2 cellular contexts compared by ENCODE assay signal in genomic region chr18:77197073-77197472, GRCh38.
TF ChIP-seq lines count a peak whose summit lies in the region.

No MANE protein-coding gene starts in this region.

TF ChIP-seq in IMR-90, 13 proteins besides CTCF, POLR2A, EP300 and RAD21:
- TF ChIP-seq RFX5 (IDR thresholded peaks at IDR 0.05; ENCODE audit: low read depth, low read length), result no peak
- no peak for TF ChIP-seq NFE2L2 (IDR thresholded peaks at IDR 0.05; ENCODE audit: low read depth, low read length)
- TF ChIP-seq USF2 (IDR thresholded peaks at IDR 0.05; ENCODE audit: low read depth, low read length), result no peak
- no peak for TF ChIP-seq CHD1 (IDR thresholded peaks at IDR 0.05; ENCODE audit: low read depth, low read length)
- no peak for TF ChIP-seq BHLHE40 (IDR thresholded peaks at IDR 0.05; ENCODE audit: low read depth, low read length)
- no peak for TF ChIP-seq SMC3 (IDR thresholded peaks at IDR 0.05; ENCODE audit: low read depth, low read length)
- no peak for TF ChIP-seq CEBPB (IDR thresholded peaks at IDR 0.05; ENCODE audit: low read depth, low read length)
- TF ChIP-seq, protein P1, sequence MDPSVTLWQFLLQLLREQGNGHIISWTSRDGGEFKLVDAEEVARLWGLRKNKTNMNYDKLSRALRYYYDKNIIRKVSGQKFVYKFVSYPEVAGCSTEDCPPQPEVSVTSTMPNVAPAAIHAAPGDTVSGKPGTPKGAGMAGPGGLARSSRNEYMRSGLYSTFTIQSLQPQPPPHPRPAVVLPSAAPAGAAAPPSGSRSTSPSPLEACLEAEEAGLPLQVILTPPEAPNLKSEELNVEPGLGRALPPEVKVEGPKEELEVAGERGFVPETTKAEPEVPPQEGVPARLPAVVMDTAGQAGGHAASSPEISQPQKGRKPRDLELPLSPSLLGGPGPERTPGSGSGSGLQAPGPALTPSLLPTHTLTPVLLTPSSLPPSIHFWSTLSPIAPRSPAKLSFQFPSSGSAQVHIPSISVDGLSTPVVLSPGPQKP (IDR thresholded peaks at IDR 0.05; ENCODE audit: borderline replicate concordance, low read depth, low read length), result no peak
- no peak for TF ChIP-seq RCOR1 (IDR thresholded peaks at IDR 0.05; ENCODE audit: insufficient replicate concordance, low read length)
- TF ChIP-seq MXI1 (IDR thresholded peaks at IDR 0.05; ENCODE audit: borderline replicate concordance, low read depth, low read length), result no peak
- no peak for TF ChIP-seq MAZ (IDR thresholded peaks at IDR 0.05; ENCODE audit: borderline replicate concordance, low read depth, low read length)

TF ChIP-seq in GM12878, 131 proteins besides CTCF, POLR2A, EP300 and RAD21:
- no peak for TF ChIP-seq ZNF274 (IDR thresholded peaks at IDR 0.05; ENCODE audit: insufficient read depth, insufficient read length)
- peak; percentile 27; the same call in 1 of the 2 replicates for TF ChIP-seq SMC3 (IDR thresholded peaks at IDR 0.05; ENCODE audit: borderline replicate concordance, low read length)
